In genomic region chr6:144547409-144547808, GRCh38 we compare ENCODE assay signal across 27 cellular contexts.
"Had no signal": no experiment of that assay in that cellular context is flagged by ENCODE, and none has a peak within 500 bp of the region (broad histone marks: within the 10 kb centered on the region; RNA-seq: fewer than 3 reads in every experiment).

No MANE protein-coding gene starts in this region.

- H3K4me3 ChIP-seq: esophagus squamous epithelium, right lobe of liver, skin epidermis, vagina had no signal

- H3K4me1 Mint-ChIP-seq: activated naive CD4-positive, alpha-beta T cell treated with anti-CD3 and anti-CD28 coated beads, Interleukin-2, amount 50 U/mL, for 24 hours; nephron; stimulated activated naive CD8-positive, alpha-beta T cell treated with anti-CD3 and anti-CD28 coated beads, Interleukin-15, amount 100 ng/mL, for 72 hours had no signal

- DNase-seq: activated CD4-positive, alpha-beta T cell treated with anti-CD3 and anti-CD28 coated beads for 1 hour; activated CD8-positive, alpha-beta memory T cell treated with anti-CD3 and anti-CD28 coated beads, Interleukin-2, amount 10 ng/mL, durations not matched to agents 7 days and 5 days; activated CD8-positive, alpha-beta T cell treated with anti-CD3 and anti-CD28 coated beads, Interleukin-2, amount 10 ng/mL, durations not matched to agents 7 days and 5 days; activated naive CD8-positive, alpha-beta T cell treated with anti-CD3 and anti-CD28 coated beads, Interleukin-2, amount 50 U/mL, for 24 hours; activated T-cell treated with anti-CD3 and anti-CD28 coated beads, Interleukin-2, amount 50 U/mL, for 48 hours; amygdala; caudate nucleus; endodermal cell; esophagus squamous epithelium; head of caudate nucleus; hippocampal formation; kidney; right lobe of liver; stimulated activated CD4-positive, alpha-beta T cell treated with anti-CD3 and anti-CD28 coated beads, Interleukin-12 subunit alpha, Interleukin-12 subunit beta, amount 100 ng/mL, for 4 hours; stimulated activated CD4-positive, alpha-beta T cell treated with anti-CD3 and anti-CD28 coated beads, Interleukin-4, amount 100 ng/mL, for 24 hours; stimulated activated naive CD8-positive, alpha-beta T cell treated with anti-CD3 and anti-CD28 coated beads, Interleukin-15, amount 100 ng/mL, for 72 hours; substantia nigra; T-helper 2 cell had no signal

- H3K27me3 ChIP-seq: esophagus squamous epithelium, right lobe of liver, vagina had no signal

- H3K27ac Mint-ChIP-seq: activated CD8-positive, alpha-beta memory T cell treated with anti-CD3 and anti-CD28 coated beads, Interleukin-2, amount 10 ng/mL, durations not matched to agents 7 days and 5 days; activated CD8-positive, alpha-beta T cell treated with anti-CD3 and anti-CD28 coated beads, Interleukin-2, amount 10 ng/mL, durations not matched to agents 7 days and 5 days; activated naive CD4-positive, alpha-beta T cell treated with anti-CD3 and anti-CD28 coated beads, Interleukin-2, amount 50 U/mL, for 24 hours; activated naive CD8-positive, alpha-beta T cell treated with anti-CD3 and anti-CD28 coated beads, Interleukin-2, amount 50 U/mL, for 24 hours; activated T-helper 2 cell treated with anti-CD3 and anti-CD28 coated beads, Interferon-gamma antibody, Interleukin-2, Interleukin-4, amounts not matched to agents 10 μg/mL and 5 μg/mL and 100 μg/mL, durations not matched to agents 14 hours and 24 hours and 36 hours; dendritic cell treated with granulocyte-macrophage colony-stimulating factor and Interleukin-4, amounts not matched to agents 40 ng/mL and 50 ng/mL, for 4 days; endodermal cell; nephron; stimulated activated effector memory CD8-positive, alpha-beta T cell treated with anti-CD3 and anti-CD28 coated beads, Interleukin-12 subunit alpha, Interleukin-12 subunit beta, amount 100 ng/mL, for 72 hours; stimulated activated naive CD8-positive, alpha-beta T cell treated with anti-CD3 and anti-CD28 coated beads, Interleukin-15, amount 100 ng/mL, for 72 hours; type B pancreatic cell; WTC11 had no signal

- H3K9me3 ChIP-seq: esophagus squamous epithelium, right lobe of liver, vagina had no signal

- H3K4me3 Mint-ChIP-seq: activated CD8-positive, alpha-beta memory T cell treated with anti-CD3 and anti-CD28 coated beads, Interleukin-2, amount 10 ng/mL, durations not matched to agents 7 days and 5 days; activated CD8-positive, alpha-beta T cell treated with anti-CD3 and anti-CD28 coated beads, Interleukin-2, amount 10 ng/mL, durations not matched to agents 7 days and 5 days; activated naive CD4-positive, alpha-beta T cell treated with anti-CD3 and anti-CD28 coated beads, Interleukin-2, amount 50 U/mL, for 24 hours; activated naive CD8-positive, alpha-beta T cell treated with anti-CD3 and anti-CD28 coated beads, Interleukin-2, amount 50 U/mL, for 24 hours; dendritic cell treated with granulocyte-macrophage colony-stimulating factor and Interleukin-4, amounts not matched to agents 40 ng/mL and 50 ng/mL, for 4 days; endodermal cell; nephron; stimulated activated effector memory CD8-positive, alpha-beta T cell treated with anti-CD3 and anti-CD28 coated beads, Interleukin-12 subunit alpha, Interleukin-12 subunit beta, amount 100 ng/mL, for 72 hours; stimulated activated naive CD8-positive, alpha-beta T cell treated with anti-CD3 and anti-CD28 coated beads, Interleukin-15, amount 100 ng/mL, for 72 hours; type B pancreatic cell; WTC11 had no signal

- H3K9me3 Mint-ChIP-seq: activated naive CD4-positive, alpha-beta T cell treated with anti-CD3 and anti-CD28 coated beads, Interleukin-2, amount 50 U/mL, for 24 hours; activated naive CD8-positive, alpha-beta T cell treated with anti-CD3 and anti-CD28 coated beads, Interleukin-2, amount 50 U/mL, for 24 hours; activated T-helper 2 cell treated with anti-CD3 and anti-CD28 coated beads, Interferon-gamma antibody, Interleukin-2, Interleukin-4, amounts not matched to agents 10 μg/mL and 5 μg/mL and 100 μg/mL, durations not matched to agents 14 hours and 24 hours and 36 hours; dendritic cell treated with granulocyte-macrophage colony-stimulating factor and Interleukin-4, amounts not matched to agents 40 ng/mL and 50 ng/mL, for 4 days; endodermal cell; nephron; stimulated activated naive CD8-positive, alpha-beta T cell treated with anti-CD3 and anti-CD28 coated beads, Interleukin-15, amount 100 ng/mL, for 72 hours; type B pancreatic cell; WTC11 had no signal

- H3K27me3 Mint-ChIP-seq: activated CD8-positive, alpha-beta memory T cell treated with anti-CD3 and anti-CD28 coated beads, Interleukin-2, amount 10 ng/mL, durations not matched to agents 7 days and 5 days; activated naive CD4-positive, alpha-beta T cell treated with anti-CD3 and anti-CD28 coated beads, Interleukin-2, amount 50 U/mL, for 24 hours; activated naive CD8-positive, alpha-beta T cell treated with anti-CD3 and anti-CD28 coated beads, Interleukin-2, amount 50 U/mL, for 24 hours; dendritic cell treated with granulocyte-macrophage colony-stimulating factor and Interleukin-4, amounts not matched to agents 40 ng/mL and 50 ng/mL, for 4 days; stimulated activated naive CD8-positive, alpha-beta T cell treated with anti-CD3 and anti-CD28 coated beads, Interleukin-15, amount 100 ng/mL, for 72 hours; type B pancreatic cell had no signal

- ATAC-seq: activated CD8-positive, alpha-beta memory T cell treated with anti-CD3 and anti-CD28 coated beads, Interleukin-2, amount 10 ng/mL, durations not matched to agents 7 days and 5 days; activated CD8-positive, alpha-beta T cell treated with anti-CD3 and anti-CD28 coated beads, Interleukin-2, amount 10 ng/mL, durations not matched to agents 7 days and 5 days; activated naive CD8-positive, alpha-beta T cell treated with anti-CD3 and anti-CD28 coated beads, Interleukin-2, amount 50 U/mL, for 24 hours; stimulated activated effector memory CD8-positive, alpha-beta T cell treated with anti-CD3 and anti-CD28 coated beads, Interleukin-12 subunit alpha, Interleukin-12 subunit beta, amount 100 ng/mL, for 72 hours; stimulated activated naive CD8-positive, alpha-beta T cell treated with anti-CD3 and anti-CD28 coated beads, Interleukin-15, amount 100 ng/mL, for 72 hours; WTC11 had no signal
